8 cellular contexts compared by ENCODE assay signal in the genomic region with DNA sequence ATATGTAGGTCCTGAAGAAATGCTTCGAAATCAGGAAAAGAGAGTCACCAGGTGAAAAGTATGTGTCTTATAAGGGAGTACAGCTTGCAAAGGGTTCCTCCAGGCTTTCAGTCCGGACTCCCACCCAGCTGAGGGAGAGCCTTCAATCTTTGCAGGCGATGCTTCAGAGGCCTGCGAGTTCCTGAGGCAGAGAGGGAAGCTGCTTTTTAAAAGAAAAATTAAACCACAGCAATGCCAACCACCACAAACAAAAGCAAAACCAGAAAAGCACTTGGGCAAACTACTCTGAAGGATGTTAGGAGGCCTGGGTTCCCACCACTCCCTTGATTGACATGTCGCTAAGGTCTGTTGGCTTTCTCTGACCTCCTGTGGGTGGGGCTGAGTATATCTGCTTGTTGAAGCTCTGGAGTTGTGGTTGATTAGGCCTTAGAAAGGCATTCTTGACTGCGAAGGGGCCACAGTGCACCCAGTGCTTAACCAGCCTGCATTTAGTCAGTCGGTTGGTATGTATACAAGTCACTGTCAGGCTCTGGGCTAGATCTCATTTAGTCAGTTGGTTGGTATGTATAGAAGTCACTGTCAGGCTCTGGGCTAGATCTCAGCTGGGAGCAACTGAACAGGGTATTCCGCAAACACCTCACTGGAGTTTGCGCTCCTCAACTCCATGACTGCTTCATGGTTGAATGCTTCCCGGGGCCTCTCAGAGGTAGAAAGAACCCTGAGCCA. TPM values are rescaled to one million over a fixed set of nuclear protein-coding genes. Genes with fewer than 3 reads are reported as not detected.
DNase-seq lines count a peak whose midpoint lies in the region; ATAC-seq, FAIRE-seq and TF ChIP-seq lines count a peak whose summit lies in the region.

No MANE protein-coding gene starts in this region.

- no peak for ATAC-seq in HG03280 (IDR thresholded peaks at IDR 0.05; ENCODE audit: unreplicated experiment)
- ATAC-seq in GM19397 (IDR thresholded peaks at IDR 0.05; ENCODE audit: unreplicated experiment) = no peak

- no peaks in the 10 kb centered on the region for H3K9me3 Mint-ChIP-seq in CD8-positive, alpha-beta memory T cell
- H3K9me3 Mint-ChIP-seq in nephron = no peaks in the 10 kb centered on the region

- H3K27ac ChIP-seq in CD8-positive, alpha-beta memory T cell (ENCODE audit: low read depth, low read length) = peak overlapping the region; percentile 27

- no peaks in the 10 kb centered on the region for H3K9me3 ChIP-seq in CD8-positive, alpha-beta memory T cell (ENCODE audit: low read length)

- peak in 4 of 5 donors; percentile 23 to 71 (median 64) for DNase-seq in CD8-positive, alpha-beta memory T cell
- DNase-seq in HEK293T (ENCODE audit: extremely low spot score) = no peak
- peak; percentile 10 for DNase-seq in T-helper 9 cell
- DNase-seq in effector CD4-positive, alpha-beta T cell = peak; percentile 24
- no peak for DNase-seq in D721Med (ENCODE audit: insufficient read length, low spot score)

- H3K4me1 ChIP-seq in CD8-positive, alpha-beta memory T cell (ENCODE audit: insufficient read depth, low read length) = peaks cover 52% of the 10 kb centered on the region

- no peaks in the 10 kb centered on the region for H3K27me3 Mint-ChIP-seq in CD8-positive, alpha-beta memory T cell
- peaks cover 4% of the 10 kb centered on the region for H3K27me3 Mint-ChIP-seq in nephron (ENCODE audit: low read depth)

- peak overlapping the region; percentile 73 for H3K4me3 ChIP-seq in CD8-positive, alpha-beta memory T cell (ENCODE audit: low read length)

- POLR2A ChIA-PET in CD8-positive, alpha-beta memory T cell (lab: Charles Lee) = interaction anchor here (0.6 to 3.5 kb wide), 5 partner anchors 9 to 225 kb away, joined by 3 to 43 read pairs (median 6); partner anchors contain the start of gene RCAN3
- POLR2A ChIA-PET in HEK293T (lab: Yijun Ruan, JAX) = interaction anchor here (1.4 to 1.7 kb wide), 3 partner anchors 9 to 170 kb away, joined by 5 to 10 read pairs (median 9); partner anchors contain the start of gene RCAN3

- peak overlapping the region; percentile 46 to 97 (median 92) for H3K27ac Mint-ChIP-seq in CD8-positive, alpha-beta memory T cell
- peak overlapping the region; percentile 1 to 68 (median 58) for H3K27ac Mint-ChIP-seq in nephron

- H3K4me3 Mint-ChIP-seq in CD8-positive, alpha-beta memory T cell = peak overlapping the region; percentile 91 to 100 (median 97)
- peak overlapping the region; percentile 90 to 93 (median 91) for H3K4me3 Mint-ChIP-seq in nephron

- no peak for FAIRE-seq in D721Med (lab: Jason Lieb, UNC)

- TF ChIP-seq CTCF in nephron (IDR thresholded peaks at IDR 0.05; ENCODE audit: unreplicated experiment in 3 of 3) (no peak), D721Med (IDR thresholded peaks at IDR 0.05; ENCODE audit: insufficient read depth, missing control alignments) (no peak)

- no peaks in the 10 kb centered on the region for H3K27me3 ChIP-seq in CD8-positive, alpha-beta memory T cell (ENCODE audit: insufficient read depth, low read length, poor library complexity, severe bottlenecking)

- peaks cover 0 to 48% (median 3%) of the 10 kb centered on the region in 3 donors for H3K36me3 Mint-ChIP-seq in CD8-positive, alpha-beta memory T cell
- H3K36me3 Mint-ChIP-seq in nephron (ENCODE audit: low read depth) = peaks cover 12% of the 10 kb centered on the region

- CTCF ChIA-PET in CD8-positive, alpha-beta memory T cell (lab: Charles Lee) = interaction anchor here (0.9 to 6.3 kb wide), 11 partner anchors 16 to 221 kb away, joined by 3 to 76 read pairs (median 12); partner anchors contain the start of gene RCAN3
- CTCF ChIA-PET in HEK293T (lab: Yijun Ruan, JAX) = interaction anchor here (0.6 kb wide), 1 partner anchor 13 kb away, joined by 3 read pairs; no protein-coding TSS in a partner anchor

- peaks cover 5% of the 10 kb centered on the region for H3K36me3 ChIP-seq in CD8-positive, alpha-beta memory T cell (ENCODE audit: insufficient read depth, low read length)

- H3K4me1 Mint-ChIP-seq in CD8-positive, alpha-beta memory T cell = peaks cover 52 to 87% (median 85%) of the 10 kb centered on the region in 3 donors
- H3K4me1 Mint-ChIP-seq in nephron = peaks cover 25% of the 10 kb centered on the region

TF ChIP-seq in HEK293T, 16 proteins besides CTCF, POLR2A, EP300 and RAD21:
- TF ChIP-seq PKNOX1 (IDR thresholded peaks at IDR 0.05) (peak; percentile 74), ARNT (IDR thresholded peaks at IDR 0.05) (no peak), ELF4 (IDR thresholded peaks at IDR 0.05) (no peak), SP1 (IDR thresholded peaks at IDR 0.05) (no peak)

RNA-seq across cellular contexts. Expression of gene NIPAL3, which starts 1.2 kb away (rescaled TPM):
- total RNA-seq in CD8-positive, alpha-beta memory T cell = 10 to 100 TPM; 31.3 to 33.2 TPM
- 55.5 TPM for polyA plus RNA-seq in CD8-positive, alpha-beta memory T cell

RNA-seq across cellular contexts. Expression of gene STPG1, which starts 3.2 kb away (rescaled TPM):
- 1 to 10 TPM; 5.1 to 5.6 TPM for total RNA-seq in CD8-positive, alpha-beta memory T cell
- 4.9 TPM for polyA plus RNA-seq in CD8-positive, alpha-beta memory T cell

Comparison
In these comparisons a context has a peak if more than half of its experiments do, and no peak if none do; other contexts are left out.
1. DNase-seq: peak in CD8-positive, alpha-beta memory T cell (4 of 5), T-helper 9 cell (single experiment) and effector CD4-positive, alpha-beta T cell (single experiment); none in HEK293T (single experiment) and D721Med (single experiment).